Comparison of ENCODE assay signal across 23 cellular contexts in genomic region chr4:10728016-10728415, GRCh38. TPM values are rescaled to one million over a fixed set of nuclear protein-coding genes. Genes with fewer than 3 reads are reported as not detected.
A peak's percentile ranks its signal among the peaks of the same experiment; 100 is the strongest.
DNase-seq lines count a peak whose midpoint lies in the region; ATAC-seq and TF ChIP-seq lines count a peak whose summit lies in the region.
"Had no signal": no experiment of that assay in that cellular context is flagged by ENCODE, and none has a peak within 500 bp of the region (broad histone marks: within the 10 kb centered on the region; RNA-seq: fewer than 3 reads in every experiment).

No MANE protein-coding gene starts in this region.

- no peaks in the 10 kb centered on the region for H3K27me3 Mint-ChIP-seq in activated CD8-positive, alpha-beta T cell treated with anti-CD3 and anti-CD28 coated beads for 36 hours
- no peaks in the 10 kb centered on the region for H3K27me3 Mint-ChIP-seq in activated CD8-positive, alpha-beta T cell treated with anti-CD3 and anti-CD28 coated beads, Interleukin-2, amount 10 ng/mL, durations not matched to agents 7 days and 5 days (ENCODE audit: low read depth)
- no peaks in the 10 kb centered on the region for H3K27me3 Mint-ChIP-seq in activated naive CD8-positive, alpha-beta T cell treated with anti-CD3 and anti-CD28 coated beads for 36 hours
- H3K27me3 Mint-ChIP-seq in stimulated activated naive B cell treated with anti-CD40 and anti-IgM and Interleukin-4, amounts not matched to agents 10 μg/mL and 1 μg/mL and 100 μg/mL, for 72 hours = no peaks in the 10 kb centered on the region

- peaks cover 1% of the 10 kb centered on the region for H3K36me3 Mint-ChIP-seq in activated CD8-positive, alpha-beta T cell treated with anti-CD3 and anti-CD28 coated beads for 36 hours (ENCODE audit: low read depth)
- H3K36me3 Mint-ChIP-seq in activated CD8-positive, alpha-beta T cell treated with anti-CD3 and anti-CD28 coated beads, Interleukin-2, amount 10 ng/mL, durations not matched to agents 7 days and 5 days (ENCODE audit: low read depth) = no peaks in the 10 kb centered on the region
- H3K36me3 Mint-ChIP-seq in activated naive CD8-positive, alpha-beta T cell treated with anti-CD3 and anti-CD28 coated beads for 36 hours = peaks cover 7% of the 10 kb centered on the region
- H3K36me3 Mint-ChIP-seq in stimulated activated naive B cell treated with anti-CD40 and anti-IgM and Interleukin-4, amounts not matched to agents 10 μg/mL and 1 μg/mL and 100 μg/mL, for 72 hours = peaks cover 5 to 9% of the 10 kb centered on the region in 2 donors
- H3K36me3 Mint-ChIP-seq: CD8-positive, alpha-beta memory T cell; T-cell had no signal

- CTCF ChIA-PET in activated CD8-positive, alpha-beta T cell treated with anti-CD3 and anti-CD28 coated beads for 36 hours (lab: Charles Lee) = interaction anchor here (1.1 kb wide), 1 partner anchor 36 kb away, joined by 3 read pairs; no protein-coding TSS in a partner anchor
- CTCF ChIA-PET in activated CD8-positive, alpha-beta T cell treated with anti-CD3 and anti-CD28 coated beads, Interleukin-2, amount 10 ng/mL, durations not matched to agents 7 days and 5 days (lab: Charles Lee) = no interaction called here

- H3K9me3 Mint-ChIP-seq in activated CD8-positive, alpha-beta T cell treated with anti-CD3 and anti-CD28 coated beads for 36 hours = no peaks in the 10 kb centered on the region
- no peaks in the 10 kb centered on the region for H3K9me3 Mint-ChIP-seq in activated CD8-positive, alpha-beta T cell treated with anti-CD3 and anti-CD28 coated beads, Interleukin-2, amount 10 ng/mL, durations not matched to agents 7 days and 5 days (ENCODE audit: insufficient read depth)
- peaks cover 16% of the 10 kb centered on the region for H3K9me3 Mint-ChIP-seq in activated naive CD8-positive, alpha-beta T cell treated with anti-CD3 and anti-CD28 coated beads for 36 hours
- H3K9me3 Mint-ChIP-seq in stimulated activated naive B cell treated with anti-CD40 and anti-IgM and Interleukin-4, amounts not matched to agents 10 μg/mL and 1 μg/mL and 100 μg/mL, for 72 hours = peaks cover 5 to 8% of the 10 kb centered on the region in 2 donors
- H3K9me3 Mint-ChIP-seq: GM23338, H9, T-cell had no signal

- intact Hi-C loops in activated CD8-positive, alpha-beta T cell treated with anti-CD3 and anti-CD28 coated beads for 36 hours (cut with micrococcal nuclease) = loop anchor here (5.0 kb wide), 1 partner anchor 56 kb away; no protein-coding TSS in a partner anchor

- no peak overlapping the region for H3K4me3 Mint-ChIP-seq in activated CD8-positive, alpha-beta T cell treated with anti-CD3 and anti-CD28 coated beads for 36 hours
- no peak overlapping the region for H3K4me3 Mint-ChIP-seq in activated CD8-positive, alpha-beta T cell treated with anti-CD3 and anti-CD28 coated beads, Interleukin-2, amount 10 ng/mL, durations not matched to agents 7 days and 5 days
- H3K4me3 Mint-ChIP-seq in activated naive CD8-positive, alpha-beta T cell treated with anti-CD3 and anti-CD28 coated beads for 36 hours = no peak overlapping the region
- H3K4me3 Mint-ChIP-seq in stimulated activated naive B cell treated with anti-CD40 and anti-IgM and Interleukin-4, amounts not matched to agents 10 μg/mL and 1 μg/mL and 100 μg/mL, for 72 hours = peak overlapping the region in 1 of 2 donors; percentile 18
- H3K4me3 Mint-ChIP-seq: CD8-positive, alpha-beta memory T cell; GM23338; H9; T-cell had no signal

- POLR2A ChIA-PET in activated CD8-positive, alpha-beta T cell treated with anti-CD3 and anti-CD28 coated beads for 36 hours (lab: Charles Lee) = no interaction called here
- POLR2A ChIA-PET in activated CD8-positive, alpha-beta T cell treated with anti-CD3 and anti-CD28 coated beads, Interleukin-2, amount 10 ng/mL, durations not matched to agents 7 days and 5 days (lab: Charles Lee) = no interaction called here

- TF ChIP-seq CTCF in activated CD8-positive, alpha-beta T cell treated with anti-CD3 and anti-CD28 coated beads for 36 hours (IDR thresholded peaks at IDR 0.05) = no peak

- no peak for DNase-seq in activated CD8-positive, alpha-beta T cell treated with anti-CD3 and anti-CD28 coated beads for 36 hours
- DNase-seq in activated CD8-positive, alpha-beta T cell treated with anti-CD3 and anti-CD28 coated beads, Interleukin-2, amount 10 ng/mL, durations not matched to agents 7 days and 5 days = no peak
- DNase-seq in NCI-H69 (lab: John Stamatoyannopoulos, UW) (peak; percentile 60), NCI-H446 (lab: John Stamatoyannopoulos, UW) (no peak)
- DNase-seq in activated naive CD8-positive, alpha-beta T cell treated with anti-CD3 and anti-CD28 coated beads for 36 hours = no peak
- peak; percentile 24 for DNase-seq in stimulated activated naive B cell treated with anti-CD40 and anti-IgM and Interleukin-4, amounts not matched to agents 10 μg/mL and 1 μg/mL and 100 μg/mL, for 72 hours
- DNase-seq: CD8-positive, alpha-beta memory T cell; DMS 273 treated with DMSO at 0.1 percent for 48 hours; H9; Karpas-422; NCI-H1092 treated with DMSO at 0.1 percent for 48 hours; NCI-H1436; NCI-H1930; NCI-H510A; Right ventricle myocardium superior; RPMI8226; T-cell had no signal

- ATAC-seq in activated CD8-positive, alpha-beta T cell treated with anti-CD3 and anti-CD28 coated beads for 36 hours = no peak
- ATAC-seq in activated CD8-positive, alpha-beta T cell treated with anti-CD3 and anti-CD28 coated beads, Interleukin-2, amount 10 ng/mL, durations not matched to agents 7 days and 5 days = no peak
- peak; percentile 28 to 41 for ATAC-seq in stimulated activated naive B cell treated with anti-CD40 and anti-IgM and Interleukin-4, amounts not matched to agents 10 μg/mL and 1 μg/mL and 100 μg/mL, for 72 hours (replicated peaks)
- ATAC-seq in GM21529 (IDR thresholded peaks at IDR 0.05; ENCODE audit: unreplicated experiment) = no peak
- ATAC-seq: GM23338, HepG2, T-cell had no signal

- peaks cover 58% of the 10 kb centered on the region for H3K4me1 Mint-ChIP-seq in activated CD8-positive, alpha-beta T cell treated with anti-CD3 and anti-CD28 coated beads for 36 hours (ENCODE audit: low read depth)
- peaks cover 43% of the 10 kb centered on the region for H3K4me1 Mint-ChIP-seq in activated CD8-positive, alpha-beta T cell treated with anti-CD3 and anti-CD28 coated beads, Interleukin-2, amount 10 ng/mL, durations not matched to agents 7 days and 5 days (ENCODE audit: low read depth)
- H3K4me1 Mint-ChIP-seq in activated naive CD8-positive, alpha-beta T cell treated with anti-CD3 and anti-CD28 coated beads for 36 hours = peaks cover 60% of the 10 kb centered on the region
- peaks cover 50 to 92% of the 10 kb centered on the region in 2 donors for H3K4me1 Mint-ChIP-seq in stimulated activated naive B cell treated with anti-CD40 and anti-IgM and Interleukin-4, amounts not matched to agents 10 μg/mL and 1 μg/mL and 100 μg/mL, for 72 hours

- H3K27ac Mint-ChIP-seq in activated CD8-positive, alpha-beta T cell treated with anti-CD3 and anti-CD28 coated beads for 36 hours = peak overlapping the region; percentile 83
- no peak overlapping the region for H3K27ac Mint-ChIP-seq in activated CD8-positive, alpha-beta T cell treated with anti-CD3 and anti-CD28 coated beads, Interleukin-2, amount 10 ng/mL, durations not matched to agents 7 days and 5 days
- peak overlapping the region; percentile 96 for H3K27ac Mint-ChIP-seq in activated naive CD8-positive, alpha-beta T cell treated with anti-CD3 and anti-CD28 coated beads for 36 hours
- H3K27ac Mint-ChIP-seq in stimulated activated naive B cell treated with anti-CD40 and anti-IgM and Interleukin-4, amounts not matched to agents 10 μg/mL and 1 μg/mL and 100 μg/mL, for 72 hours = peak overlapping the region; percentile 83
- H3K27ac Mint-ChIP-seq: CD8-positive, alpha-beta memory T cell; GM23338; H9; T-cell had no signal

RNA-seq across cellular contexts. Expression of gene CLNK, which starts 43.4 kb away (rescaled TPM):
- under 1 TPM in 1 of 2 experiments, not detected in 1; 0.18 TPM for total RNA-seq in activated CD8-positive, alpha-beta T cell treated with anti-CD3 and anti-CD28 coated beads for 36 hours
- not detected for total RNA-seq in activated CD8-positive, alpha-beta T cell treated with anti-CD3 and anti-CD28 coated beads, Interleukin-2, amount 10 ng/mL, durations not matched to agents 7 days and 5 days
- total RNA-seq in activated naive CD8-positive, alpha-beta T cell treated with anti-CD3 and anti-CD28 coated beads for 36 hours = under 1 TPM; 0.32 to 0.35 TPM
- total RNA-seq: A673, GM23338, H9, HepG2, HT1080, Right ventricle myocardium superior, SJSA1 had no signal

Comparison
In these comparisons a context has a peak if more than half of its experiments do, and no peak if none do; other contexts are left out.
1. ATAC-seq: peak in stimulated activated naive B cell treated with anti-CD40 and anti-IgM and Interleukin-4, amounts not matched to agents 10 μg/mL and 1 μg/mL and 100 μg/mL, for 72 hours (2 of 2); none in activated CD8-positive, alpha-beta T cell treated with anti-CD3 and anti-CD28 coated beads for 36 hours (single experiment), activated CD8-positive, alpha-beta T cell treated with anti-CD3 and anti-CD28 coated beads, Interleukin-2, amount 10 ng/mL, durations not matched to agents 7 days and 5 days (single experiment) and GM21529 (single experiment).
2. DNase-seq: peak in NCI-H69 (single experiment) and stimulated activated naive B cell treated with anti-CD40 and anti-IgM and Interleukin-4, amounts not matched to agents 10 μg/mL and 1 μg/mL and 100 μg/mL, for 72 hours (single experiment); none in activated CD8-positive, alpha-beta T cell treated with anti-CD3 and anti-CD28 coated beads for 36 hours (single experiment), activated CD8-positive, alpha-beta T cell treated with anti-CD3 and anti-CD28 coated beads, Interleukin-2, amount 10 ng/mL, durations not matched to agents 7 days and 5 days (single experiment), activated naive CD8-positive, alpha-beta T cell treated with anti-CD3 and anti-CD28 coated beads for 36 hours (single experiment) and NCI-H446 (0 of 2).